Comparison of ENCODE assay signal across 18 cellular contexts in the genomic region with DNA sequence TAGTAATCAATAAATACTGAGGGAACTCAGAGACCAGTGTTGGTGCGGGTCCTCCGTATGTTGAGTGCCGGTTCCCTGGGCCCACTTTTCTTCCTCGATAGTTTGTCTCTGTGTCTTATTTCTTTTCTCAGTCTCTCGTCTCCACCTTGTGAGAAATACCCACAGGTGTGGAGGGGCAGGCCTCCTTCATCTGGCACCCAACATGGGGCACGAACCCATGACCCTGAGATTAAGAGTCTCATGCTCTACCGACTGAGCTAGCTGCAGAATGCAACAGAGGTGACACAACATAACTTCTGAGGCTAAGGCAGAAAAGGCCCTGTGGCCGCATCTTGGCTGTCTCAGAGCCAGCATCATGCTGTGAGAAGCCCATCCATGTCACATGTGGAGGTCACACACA.
"Had no signal": no experiment of that assay in that cellular context is flagged by ENCODE, and none has a peak within 500 bp of the region (broad histone marks: within the 10 kb centered on the region; RNA-seq: fewer than 3 reads in every experiment).

No MANE protein-coding gene starts in this region.

- H3K27me3 ChIP-seq: ascending aorta, cardiac muscle cell, gastrocnemius medialis, neutrophil, suprapubic skin had no signal

- ATAC-seq: activated CD8-positive, alpha-beta memory T cell treated with anti-CD3 and anti-CD28 coated beads, Interleukin-2, amount 10 ng/mL, durations not matched to agents 7 days and 5 days; activated T-cell treated with anti-CD3 and anti-CD28 coated beads, Interleukin-2, amount 50 U/mL, for 4 hours; gastrocnemius medialis; SK-N-SH treated with all-trans-retinoic acid at 6 μM for 48 hours; stimulated activated naive B cell treated with anti-CD40 and anti-IgM and Interleukin-4, amounts not matched to agents 10 μg/mL and 1 μg/mL and 100 μg/mL, for 72 hours had no signal

- FAIRE-seq: TTC549 had no signal

- H3K4me3 ChIP-seq: ascending aorta, cardiac muscle cell, smooth muscle cell, suprapubic skin had no signal

- H3K27ac Mint-ChIP-seq: activated B cell treated with CpG ODN at 0.5 μM for 24 hours; activated CD8-positive, alpha-beta memory T cell treated with anti-CD3 and anti-CD28 coated beads, Interleukin-2, amount 10 ng/mL, durations not matched to agents 7 days and 5 days; activated naive CD8-positive, alpha-beta T cell treated with anti-CD3 and anti-CD28 coated beads, Interleukin-2, amount 10 ng/mL, durations not matched to agents 7 days and 5 days; stimulated activated naive B cell treated with anti-CD40 and anti-IgM and Interleukin-4, amounts not matched to agents 10 μg/mL and 1 μg/mL and 100 μg/mL, for 72 hours; T-helper 1 cell treated with Interleukin-12 subunit alpha and Interleukin-12 subunit beta and Interleukin-4 antibody, amounts not matched to agents 30 μg/mL and 1 μg/mL, for 36 hours; type B pancreatic cell had no signal

- H3K27me3 Mint-ChIP-seq: activated B cell treated with CpG ODN at 0.5 μM for 24 hours; activated CD8-positive, alpha-beta memory T cell treated with anti-CD3 and anti-CD28 coated beads, Interleukin-2, amount 10 ng/mL, durations not matched to agents 7 days and 5 days; activated naive CD8-positive, alpha-beta T cell treated with anti-CD3 and anti-CD28 coated beads, Interleukin-2, amount 10 ng/mL, durations not matched to agents 7 days and 5 days; naive B cell; stimulated activated naive B cell treated with anti-CD40 and anti-IgM and Interleukin-4, amounts not matched to agents 10 μg/mL and 1 μg/mL and 100 μg/mL, for 72 hours; type B pancreatic cell had no signal

- H3K4me2 ChIP-seq: smooth muscle cell had no signal

- H3K36me3 ChIP-seq: ascending aorta, cardiac muscle cell, gastrocnemius medialis, neutrophil, suprapubic skin had no signal

- H3K4me3 Mint-ChIP-seq: activated B cell treated with CpG ODN at 0.5 μM for 24 hours; activated CD8-positive, alpha-beta memory T cell treated with anti-CD3 and anti-CD28 coated beads, Interleukin-2, amount 10 ng/mL, durations not matched to agents 7 days and 5 days; activated naive CD8-positive, alpha-beta T cell treated with anti-CD3 and anti-CD28 coated beads, Interleukin-2, amount 10 ng/mL, durations not matched to agents 7 days and 5 days; activated T-cell treated with anti-CD3 and anti-CD28 coated beads, Interleukin-2, amount 50 U/mL, for 4 hours; naive B cell; stimulated activated naive B cell treated with anti-CD40 and anti-IgM and Interleukin-4, amounts not matched to agents 10 μg/mL and 1 μg/mL and 100 μg/mL, for 72 hours; T-helper 1 cell treated with Interleukin-12 subunit alpha and Interleukin-12 subunit beta and Interleukin-4 antibody, amounts not matched to agents 30 μg/mL and 1 μg/mL, for 36 hours; type B pancreatic cell had no signal

- DNase-seq: activated B cell treated with CpG ODN at 0.5 μM for 24 hours; activated CD8-positive, alpha-beta memory T cell treated with anti-CD3 and anti-CD28 coated beads, Interleukin-2, amount 10 ng/mL, durations not matched to agents 7 days and 5 days; activated gamma-delta T cell treated with Interleukin-2 at 50 U/mL for 16 hours; activated naive CD8-positive, alpha-beta T cell treated with anti-CD3 and anti-CD28 coated beads, Interleukin-2, amount 10 ng/mL, durations not matched to agents 7 days and 5 days; activated T-cell treated with anti-CD3 and anti-CD28 coated beads, Interleukin-2, amount 50 U/mL, for 4 hours; gastrocnemius medialis; midbrain; naive B cell; stimulated activated naive B cell treated with anti-CD40 and anti-IgM and Interleukin-4, amounts not matched to agents 10 μg/mL and 1 μg/mL and 100 μg/mL, for 72 hours had no signal

- H3K27ac ChIP-seq: ascending aorta, cardiac muscle cell, gastrocnemius medialis, neutrophil, suprapubic skin had no signal

- H3K4me1 ChIP-seq: ascending aorta, gastrocnemius medialis had no signal
